ENCODE assay signal across 1 cellular context in the genomic region with DNA sequence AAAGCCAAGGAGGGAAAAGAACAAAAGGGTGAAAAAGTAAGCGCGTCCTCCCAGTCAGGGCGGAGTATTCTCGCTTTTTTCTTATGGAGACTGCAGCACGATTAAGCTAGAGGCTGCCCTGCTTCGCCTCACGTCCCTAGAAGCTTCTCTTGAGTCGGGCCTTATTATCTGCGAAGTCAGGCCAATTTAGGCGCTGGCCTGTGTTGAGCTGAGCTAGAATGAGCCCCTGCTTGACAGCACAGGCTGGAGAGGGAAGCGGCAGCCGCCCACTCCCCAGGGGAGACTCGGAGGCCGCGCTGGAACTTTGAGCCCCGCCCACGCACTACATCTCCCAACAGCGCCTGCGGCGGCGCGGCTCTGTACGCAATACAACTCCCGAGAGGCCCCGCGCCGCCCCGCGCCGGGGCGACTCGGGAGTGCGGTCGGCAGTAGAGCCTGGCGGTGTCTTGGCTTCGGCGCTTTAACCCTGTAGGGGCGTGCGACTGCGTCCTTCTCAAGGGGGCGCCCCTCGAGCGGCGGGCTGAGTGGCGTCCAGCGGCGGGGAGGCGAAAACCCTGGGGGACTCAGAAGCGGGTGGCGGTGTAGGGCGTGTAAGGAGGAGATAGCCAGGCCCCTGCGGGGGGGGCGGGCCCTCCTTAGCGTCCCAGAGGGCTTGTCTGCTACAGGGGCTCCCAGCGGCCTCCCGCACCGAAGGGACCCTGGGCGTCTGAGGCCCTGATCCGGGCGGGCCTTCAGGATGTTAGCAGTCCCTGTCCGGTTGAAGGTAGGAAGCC.
TF ChIP-seq lines count a peak whose summit lies in the region.

No MANE protein-coding gene starts in this region.

TF ChIP-seq in HepG2, 621 proteins besides CTCF, POLR2A, EP300 and RAD21 (continued from another document and continues in another):
- TF ChIP-seq, protein P1, sequence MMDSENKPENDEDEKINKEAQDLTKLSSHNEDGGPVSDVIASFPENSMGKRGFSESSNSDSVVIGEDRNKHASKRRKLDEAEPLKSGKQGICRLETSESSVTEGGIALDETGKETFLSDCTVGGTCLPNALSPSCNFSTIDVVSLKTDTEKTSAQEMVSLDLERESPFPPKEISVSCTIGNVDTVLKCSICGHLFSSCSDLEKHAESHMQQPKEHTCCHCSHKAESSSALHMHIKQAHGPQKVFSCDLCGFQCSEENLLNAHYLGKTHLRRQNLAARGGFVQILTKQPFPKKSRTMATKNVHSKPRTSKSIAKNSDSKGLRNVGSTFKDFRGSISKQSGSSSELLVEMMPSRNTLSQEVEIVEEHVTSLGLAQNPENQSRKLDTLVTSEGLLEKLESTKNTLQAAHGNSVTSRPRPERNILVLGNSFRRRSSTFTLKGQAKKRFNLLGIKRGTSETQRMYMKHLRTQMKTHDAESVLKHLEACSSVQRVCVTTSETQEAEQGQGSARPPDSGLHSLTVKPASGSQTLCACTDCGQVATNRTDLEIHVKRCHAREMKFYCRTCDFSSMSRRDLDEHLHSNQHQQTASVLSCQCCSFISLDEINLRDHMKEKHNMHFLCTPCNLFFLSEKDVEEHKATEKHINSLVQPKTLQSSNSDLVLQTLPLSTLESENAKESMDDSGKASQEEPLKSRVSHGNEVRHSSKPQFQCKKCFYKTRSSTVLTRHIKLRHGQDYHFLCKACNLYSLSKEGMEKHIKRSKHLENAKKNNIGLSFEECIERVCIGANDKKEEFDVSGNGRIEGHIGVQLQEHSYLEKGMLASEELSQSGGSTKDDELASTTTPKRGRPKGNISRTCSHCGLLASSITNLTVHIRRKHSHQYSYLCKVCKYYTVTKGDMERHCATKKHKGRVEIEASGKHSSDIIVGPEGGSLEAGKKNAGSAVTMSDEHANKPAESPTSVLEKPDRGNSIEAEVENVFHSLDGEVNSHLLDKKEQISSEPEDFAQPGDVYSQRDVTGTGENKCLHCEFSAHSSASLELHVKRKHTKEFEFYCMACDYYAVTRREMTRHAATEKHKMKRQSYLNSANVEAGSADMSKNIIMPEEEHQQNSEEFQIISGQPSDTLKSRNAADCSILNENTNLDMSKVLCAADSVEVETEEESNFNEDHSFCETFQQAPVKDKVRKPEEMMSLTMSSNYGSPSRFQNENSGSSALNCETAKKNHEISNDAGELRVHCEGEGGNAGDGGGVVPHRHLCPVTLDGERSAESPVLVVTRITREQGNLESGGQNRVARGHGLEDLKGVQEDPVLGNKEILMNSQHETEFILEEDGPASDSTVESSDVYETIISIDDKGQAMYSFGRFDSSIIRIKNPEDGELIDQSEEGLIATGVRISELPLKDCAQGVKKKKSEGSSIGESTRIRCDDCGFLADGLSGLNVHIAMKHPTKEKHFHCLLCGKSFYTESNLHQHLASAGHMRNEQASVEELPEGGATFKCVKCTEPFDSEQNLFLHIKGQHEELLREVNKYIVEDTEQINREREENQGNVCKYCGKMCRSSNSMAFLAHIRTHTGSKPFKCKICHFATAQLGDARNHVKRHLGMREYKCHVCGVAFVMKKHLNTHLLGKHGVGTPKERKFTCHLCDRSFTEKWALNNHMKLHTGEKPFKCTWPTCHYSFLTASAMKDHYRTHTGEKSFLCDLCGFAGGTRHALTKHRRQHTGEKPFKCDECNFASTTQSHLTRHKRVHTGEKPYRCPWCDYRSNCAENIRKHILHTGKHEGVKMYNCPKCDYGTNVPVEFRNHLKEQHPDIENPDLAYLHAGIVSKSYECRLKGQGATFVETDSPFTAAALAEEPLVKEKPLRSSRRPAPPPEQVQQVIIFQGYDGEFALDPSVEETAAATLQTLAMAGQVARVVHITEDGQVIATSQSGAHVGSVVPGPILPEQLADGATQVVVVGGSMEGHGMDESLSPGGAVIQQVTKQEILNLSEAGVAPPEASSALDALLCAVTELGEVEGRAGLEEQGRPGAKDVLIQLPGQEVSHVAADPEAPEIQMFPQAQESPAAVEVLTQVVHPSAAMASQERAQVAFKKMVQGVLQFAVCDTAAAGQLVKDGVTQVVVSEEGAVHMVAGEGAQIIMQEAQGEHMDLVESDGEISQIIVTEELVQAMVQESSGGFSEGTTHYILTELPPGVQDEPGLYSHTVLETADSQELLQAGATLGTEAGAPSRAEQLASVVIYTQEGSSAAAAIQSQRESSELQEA (CRISPR knock-in tag; IDR thresholded peaks at IDR 0.05; ENCODE audit: not compliant biosample characterization), result no peak
- TF ChIP-seq ZNF253 (CRISPR knock-in tag; IDR thresholded peaks at IDR 0.05; ENCODE audit: borderline replicate concordance) (0 out of 2 replicates have a peak, but pooled peaks have one; percentile 70), SNRNP70 (IDR thresholded peaks at IDR 0.05; ENCODE audit: low read depth, low read length) (no peak), ZNF33B (CRISPR knock-in tag; IDR thresholded peaks at IDR 0.05) (peak; percentile 57; the same call in 1 of the 2 replicates), CHD2 (IDR thresholded peaks at IDR 0.05; ENCODE audit: low read depth, low read length) (no peak), MED1 (CRISPR knock-in tag; IDR thresholded peaks at IDR 0.05) (peak; percentile 12; the same call in 1 of the 2 replicates), AGO1 (IDR thresholded peaks at IDR 0.05; ENCODE audit: low read depth, low read length, poor library complexity, severe bottlenecking) (peak; percentile 12), ZNF768 (CRISPR knock-in tag; IDR thresholded peaks at IDR 0.05) (peak; percentile 67; the same call in 1 of the 2 replicates), ZNF619 (CRISPR knock-in tag; IDR thresholded peaks at IDR 0.05) (peak; percentile 77; the same call in 1 of the 2 replicates), FOXK2 (IDR thresholded peaks at IDR 0.05) (no peak), YEATS4 (CRISPR knock-in tag; IDR thresholded peaks at IDR 0.05; ENCODE audit: borderline replicate concordance) (peak; percentile 74), NR2F6 (IDR thresholded peaks at IDR 0.05) (no peak), NR2F6 (CRISPR knock-in tag; IDR thresholded peaks at IDR 0.05) (peak; percentile 12; the same call in 1 of the 2 replicates), NFYB (CRISPR knock-in tag; IDR thresholded peaks at IDR 0.05) (no peak), ZFY (CRISPR knock-in tag; IDR thresholded peaks at IDR 0.05) (peak; percentile 93), SIN3A (IDR thresholded peaks at IDR 0.05; ENCODE audit: borderline replicate concordance, low read depth, low read length) (peak; percentile 77; the same call in 1 of the 2 replicates), SAP130 (CRISPR knock-in tag; IDR thresholded peaks at IDR 0.05; ENCODE audit: low read depth) (peak; percentile 80), ZNF615 (CRISPR knock-in tag; IDR thresholded peaks at IDR 0.05; ENCODE audit: borderline replicate concordance) (0 out of 2 replicates have a peak, but pooled peaks have one; percentile 68), ATF7-NPFF (CRISPR knock-in tag; IDR thresholded peaks at IDR 0.05; ENCODE audit: low read depth) (peak; percentile 58; the same call in 1 of the 2 replicates), NCOA1 (CRISPR knock-in tag; IDR thresholded peaks at IDR 0.05) (0 out of 2 replicates have a peak, but pooled peaks have one; percentile 23)
- TF ChIP-seq, protein P2, sequence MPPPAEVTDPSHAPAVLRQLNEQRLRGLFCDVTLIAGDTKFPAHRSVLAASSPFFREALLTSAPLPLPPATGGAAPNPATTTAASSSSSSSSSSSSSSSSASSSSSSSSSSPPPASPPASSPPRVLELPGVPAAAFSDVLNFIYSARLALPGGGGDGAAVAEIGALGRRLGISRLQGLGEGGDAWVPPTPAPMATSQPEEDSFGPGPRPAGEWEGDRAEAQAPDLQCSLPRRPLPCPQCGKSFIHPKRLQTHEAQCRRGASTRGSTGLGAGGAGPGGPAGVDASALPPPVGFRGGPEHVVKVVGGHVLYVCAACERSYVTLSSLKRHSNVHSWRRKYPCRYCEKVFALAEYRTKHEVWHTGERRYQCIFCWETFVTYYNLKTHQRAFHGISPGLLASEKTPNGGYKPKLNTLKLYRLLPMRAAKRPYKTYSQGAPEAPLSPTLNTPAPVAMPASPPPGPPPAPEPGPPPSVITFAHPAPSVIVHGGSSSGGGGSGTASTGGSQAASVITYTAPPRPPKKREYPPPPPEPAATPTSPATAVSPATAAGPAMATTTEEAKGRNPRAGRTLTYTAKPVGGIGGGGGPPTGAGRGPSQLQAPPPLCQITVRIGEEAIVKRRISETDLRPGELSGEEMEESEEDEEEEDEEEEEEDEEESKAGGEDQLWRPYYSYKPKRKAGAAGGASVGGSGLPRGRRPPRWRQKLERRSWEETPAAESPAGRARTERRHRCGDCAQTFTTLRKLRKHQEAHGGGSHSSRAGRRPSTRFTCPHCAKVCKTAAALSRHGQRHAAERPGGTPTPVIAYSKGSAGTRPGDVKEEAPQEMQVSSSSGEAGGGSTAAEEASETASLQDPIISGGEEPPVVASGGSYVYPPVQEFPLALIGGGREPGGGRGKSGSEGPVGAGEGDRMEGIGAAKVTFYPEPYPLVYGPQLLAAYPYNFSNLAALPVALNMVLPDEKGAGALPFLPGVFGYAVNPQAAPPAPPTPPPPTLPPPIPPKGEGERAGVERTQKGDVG (CRISPR knock-in tag; IDR thresholded peaks at IDR 0.05; ENCODE audit: borderline replicate concordance), result peak; percentile 39; the same call in 1 of the 2 replicates
- TF ChIP-seq, protein P3, sequence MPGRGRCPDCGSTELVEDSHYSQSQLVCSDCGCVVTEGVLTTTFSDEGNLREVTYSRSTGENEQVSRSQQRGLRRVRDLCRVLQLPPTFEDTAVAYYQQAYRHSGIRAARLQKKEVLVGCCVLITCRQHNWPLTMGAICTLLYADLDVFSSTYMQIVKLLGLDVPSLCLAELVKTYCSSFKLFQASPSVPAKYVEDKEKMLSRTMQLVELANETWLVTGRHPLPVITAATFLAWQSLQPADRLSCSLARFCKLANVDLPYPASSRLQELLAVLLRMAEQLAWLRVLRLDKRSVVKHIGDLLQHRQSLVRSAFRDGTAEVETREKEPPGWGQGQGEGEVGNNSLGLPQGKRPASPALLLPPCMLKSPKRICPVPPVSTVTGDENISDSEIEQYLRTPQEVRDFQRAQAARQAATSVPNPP (CRISPR knock-in tag; IDR thresholded peaks at IDR 0.05), result peak; percentile 90; the same call in 1 of the 2 replicates
- TF ChIP-seq, protein P4, sequence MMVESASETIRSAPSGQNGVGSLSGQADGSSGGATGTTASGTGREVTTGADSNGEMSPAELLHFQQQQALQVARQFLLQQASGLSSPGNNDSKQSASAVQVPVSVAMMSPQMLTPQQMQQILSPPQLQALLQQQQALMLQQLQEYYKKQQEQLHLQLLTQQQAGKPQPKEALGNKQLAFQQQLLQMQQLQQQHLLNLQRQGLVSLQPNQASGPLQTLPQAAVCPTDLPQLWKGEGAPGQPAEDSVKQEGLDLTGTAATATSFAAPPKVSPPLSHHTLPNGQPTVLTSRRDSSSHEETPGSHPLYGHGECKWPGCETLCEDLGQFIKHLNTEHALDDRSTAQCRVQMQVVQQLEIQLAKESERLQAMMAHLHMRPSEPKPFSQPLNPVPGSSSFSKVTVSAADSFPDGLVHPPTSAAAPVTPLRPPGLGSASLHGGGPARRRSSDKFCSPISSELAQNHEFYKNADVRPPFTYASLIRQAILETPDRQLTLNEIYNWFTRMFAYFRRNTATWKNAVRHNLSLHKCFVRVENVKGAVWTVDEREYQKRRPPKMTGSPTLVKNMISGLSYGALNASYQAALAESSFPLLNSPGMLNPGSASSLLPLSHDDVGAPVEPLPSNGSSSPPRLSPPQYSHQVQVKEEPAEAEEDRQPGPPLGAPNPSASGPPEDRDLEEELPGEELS (CRISPR knock-in tag; IDR thresholded peaks at IDR 0.05), result peak; percentile 53
- TF ChIP-seq, protein P5, sequence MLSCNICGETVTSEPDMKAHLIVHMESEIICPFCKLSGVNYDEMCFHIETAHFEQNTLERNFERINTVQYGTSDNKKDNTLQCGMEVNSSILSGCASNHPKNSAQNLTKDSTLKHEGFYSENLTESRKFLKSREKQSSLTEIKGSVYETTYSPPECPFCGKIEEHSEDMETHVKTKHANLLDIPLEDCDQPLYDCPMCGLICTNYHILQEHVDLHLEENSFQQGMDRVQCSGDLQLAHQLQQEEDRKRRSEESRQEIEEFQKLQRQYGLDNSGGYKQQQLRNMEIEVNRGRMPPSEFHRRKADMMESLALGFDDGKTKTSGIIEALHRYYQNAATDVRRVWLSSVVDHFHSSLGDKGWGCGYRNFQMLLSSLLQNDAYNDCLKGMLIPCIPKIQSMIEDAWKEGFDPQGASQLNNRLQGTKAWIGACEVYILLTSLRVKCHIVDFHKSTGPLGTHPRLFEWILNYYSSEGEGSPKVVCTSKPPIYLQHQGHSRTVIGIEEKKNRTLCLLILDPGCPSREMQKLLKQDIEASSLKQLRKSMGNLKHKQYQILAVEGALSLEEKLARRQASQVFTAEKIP (CRISPR knock-in tag; IDR thresholded peaks at IDR 0.05; ENCODE audit: borderline replicate concordance), result no peak
- TF ChIP-seq, protein P6, sequence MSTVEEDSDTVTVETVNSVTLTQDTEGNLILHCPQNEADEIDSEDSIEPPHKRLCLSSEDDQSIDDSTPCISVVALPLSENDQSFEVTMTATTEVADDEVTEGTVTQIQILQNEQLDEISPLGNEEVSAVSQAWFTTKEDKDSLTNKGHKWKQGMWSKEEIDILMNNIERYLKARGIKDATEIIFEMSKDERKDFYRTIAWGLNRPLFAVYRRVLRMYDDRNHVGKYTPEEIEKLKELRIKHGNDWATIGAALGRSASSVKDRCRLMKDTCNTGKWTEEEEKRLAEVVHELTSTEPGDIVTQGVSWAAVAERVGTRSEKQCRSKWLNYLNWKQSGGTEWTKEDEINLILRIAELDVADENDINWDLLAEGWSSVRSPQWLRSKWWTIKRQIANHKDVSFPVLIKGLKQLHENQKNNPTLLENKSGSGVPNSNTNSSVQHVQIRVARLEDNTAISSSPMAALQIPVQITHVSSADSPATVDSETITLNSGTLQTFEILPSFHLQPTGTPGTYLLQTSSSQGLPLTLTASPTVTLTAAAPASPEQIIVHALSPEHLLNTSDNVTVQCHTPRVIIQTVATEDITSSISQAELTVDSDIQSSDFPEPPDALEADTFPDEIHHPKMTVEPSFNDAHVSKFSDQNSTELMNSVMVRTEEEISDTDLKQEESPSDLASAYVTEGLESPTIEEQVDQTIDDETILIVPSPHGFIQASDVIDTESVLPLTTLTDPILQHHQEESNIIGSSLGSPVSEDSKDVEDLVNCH (CRISPR knock-in tag; IDR thresholded peaks at IDR 0.05), result no peak
- TF ChIP-seq, protein P7, sequence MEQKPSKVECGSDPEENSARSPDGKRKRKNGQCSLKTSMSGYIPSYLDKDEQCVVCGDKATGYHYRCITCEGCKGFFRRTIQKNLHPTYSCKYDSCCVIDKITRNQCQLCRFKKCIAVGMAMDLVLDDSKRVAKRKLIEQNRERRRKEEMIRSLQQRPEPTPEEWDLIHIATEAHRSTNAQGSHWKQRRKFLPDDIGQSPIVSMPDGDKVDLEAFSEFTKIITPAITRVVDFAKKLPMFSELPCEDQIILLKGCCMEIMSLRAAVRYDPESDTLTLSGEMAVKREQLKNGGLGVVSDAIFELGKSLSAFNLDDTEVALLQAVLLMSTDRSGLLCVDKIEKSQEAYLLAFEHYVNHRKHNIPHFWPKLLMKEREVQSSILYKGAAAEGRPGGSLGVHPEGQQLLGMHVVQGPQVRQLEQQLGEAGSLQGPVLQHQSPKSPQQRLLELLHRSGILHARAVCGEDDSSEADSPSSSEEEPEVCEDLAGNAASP (CRISPR knock-in tag; IDR thresholded peaks at IDR 0.05; ENCODE audit: borderline replicate concordance), result peak; percentile 49; the same call in 1 of the 2 replicates
- TF ChIP-seq, protein P8, sequence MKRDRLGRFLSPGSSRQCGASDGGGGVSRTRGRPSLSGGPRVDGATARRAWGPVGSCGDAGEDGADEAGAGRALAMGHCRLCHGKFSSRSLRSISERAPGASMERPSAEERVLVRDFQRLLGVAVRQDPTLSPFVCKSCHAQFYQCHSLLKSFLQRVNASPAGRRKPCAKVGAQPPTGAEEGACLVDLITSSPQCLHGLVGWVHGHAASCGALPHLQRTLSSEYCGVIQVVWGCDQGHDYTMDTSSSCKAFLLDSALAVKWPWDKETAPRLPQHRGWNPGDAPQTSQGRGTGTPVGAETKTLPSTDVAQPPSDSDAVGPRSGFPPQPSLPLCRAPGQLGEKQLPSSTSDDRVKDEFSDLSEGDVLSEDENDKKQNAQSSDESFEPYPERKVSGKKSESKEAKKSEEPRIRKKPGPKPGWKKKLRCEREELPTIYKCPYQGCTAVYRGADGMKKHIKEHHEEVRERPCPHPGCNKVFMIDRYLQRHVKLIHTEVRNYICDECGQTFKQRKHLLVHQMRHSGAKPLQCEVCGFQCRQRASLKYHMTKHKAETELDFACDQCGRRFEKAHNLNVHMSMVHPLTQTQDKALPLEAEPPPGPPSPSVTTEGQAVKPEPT (CRISPR knock-in tag; IDR thresholded peaks at IDR 0.05; ENCODE audit: low read depth), result 0 out of 2 replicates have a peak, but pooled peaks have one; percentile 12
